ENCODE assay signal across 14 cellular contexts in the genomic region with DNA sequence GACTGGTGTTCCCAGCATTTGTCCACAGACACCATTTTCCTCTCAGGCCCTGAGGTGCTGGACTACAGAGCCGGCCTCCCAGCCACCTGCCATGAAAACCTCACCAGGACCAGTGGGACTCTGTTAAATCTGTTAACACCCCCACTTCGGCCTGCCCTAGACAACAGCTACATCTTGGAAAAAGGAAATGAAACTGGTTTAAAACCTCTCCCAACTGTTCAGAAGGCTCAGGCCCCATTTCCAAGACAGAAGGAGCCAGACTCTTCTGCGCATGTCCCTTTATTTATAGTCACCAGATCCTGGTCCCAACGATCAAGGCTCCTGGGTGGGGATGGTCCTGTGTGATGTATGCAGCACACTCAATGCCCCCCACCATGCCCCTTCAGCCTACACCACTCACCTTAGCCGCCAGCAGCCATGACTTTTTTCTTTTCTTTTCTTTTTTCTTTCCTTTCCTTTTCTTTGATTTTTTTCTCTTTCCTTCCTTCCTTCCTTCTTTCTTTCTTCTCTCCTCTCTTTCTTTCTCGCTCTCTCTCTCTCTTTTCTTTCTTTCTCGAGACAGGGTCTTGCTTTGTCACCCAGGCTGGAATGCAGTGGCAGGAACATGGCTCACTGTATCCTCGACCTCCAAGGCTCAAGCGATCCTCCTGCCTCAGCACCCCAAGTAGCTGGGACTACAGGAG. TPM values are rescaled to one million over a fixed set of nuclear protein-coding genes. Genes with fewer than 3 reads are reported as not detected.
DNase-seq lines count a peak whose midpoint lies in the region; ATAC-seq and TF ChIP-seq lines count a peak whose summit lies in the region.
"Had no signal": no experiment of that assay in that cellular context is flagged by ENCODE, and none has a peak within 500 bp of the region (broad histone marks: within the 10 kb centered on the region; RNA-seq: fewer than 3 reads in every experiment).

No MANE protein-coding gene starts in this region.

- H3K9me3 ChIP-seq in KOPT-K1 (ENCODE audit: insufficient read depth, low read length, poor library complexity, severe bottlenecking) (no peaks in the 10 kb centered on the region), T-helper 17 cell (ENCODE audit: control insufficient read depth, low read length, poor library complexity, severe bottlenecking) (no peaks in the 10 kb centered on the region)
- H3K9me3 ChIP-seq: testis had no signal

- DNase-seq in activated CD4-positive, alpha-beta T cell treated with anti-CD3 and anti-CD28 coated beads for 36 hours, result no peak
- DNase-seq in activated CD4-positive, alpha-beta T cell treated with anti-CD3 and anti-CD28 coated beads, Interleukin-2, amount 50 U/mL, for 48 hours, result no peak
- no peak for DNase-seq in T-helper 17 cell
- no peak for DNase-seq in mesothelial cell of epicardium (ENCODE audit: low spot score in 2 of 2, unreplicated experiment in 2 of 2)
- no peak for DNase-seq in AML-193 (lab: John Stamatoyannopoulos, UW)
- DNase-seq: dorsolateral prefrontal cortex, islet precursor cell, NCI-H1417, NCI-H526 treated with DMSO at 0.1 percent for 48 hours, testis had no signal

- no peaks in the 10 kb centered on the region for H3K9me3 Mint-ChIP-seq in activated CD4-positive, alpha-beta T cell treated with anti-CD3 and anti-CD28 coated beads for 36 hours (ENCODE audit: low read depth)
- no peaks in the 10 kb centered on the region for H3K9me3 Mint-ChIP-seq in mesothelial cell of epicardium
- H3K9me3 Mint-ChIP-seq: nephron had no signal

- no peak for TF ChIP-seq CTCF in mesothelial cell of epicardium (IDR thresholded peaks at IDR 0.05; ENCODE audit: unreplicated experiment)

- no peak overlapping the region for H3K4me3 Mint-ChIP-seq in activated CD4-positive, alpha-beta T cell treated with anti-CD3 and anti-CD28 coated beads for 36 hours
- H3K4me3 Mint-ChIP-seq in T-helper 17 cell (no peak overlapping the region), mesothelial cell of epicardium (no peak overlapping the region)
- H3K4me3 Mint-ChIP-seq: nephron had no signal

- no peaks in the 10 kb centered on the region for H3K27me3 Mint-ChIP-seq in activated CD4-positive, alpha-beta T cell treated with anti-CD3 and anti-CD28 coated beads for 36 hours
- H3K27me3 Mint-ChIP-seq in T-helper 17 cell, result no peaks in the 10 kb centered on the region
- no peaks in the 10 kb centered on the region for H3K27me3 Mint-ChIP-seq in mesothelial cell of epicardium (ENCODE audit: low read depth)

- intact Hi-C loops in activated CD4-positive, alpha-beta T cell treated with anti-CD3 and anti-CD28 coated beads for 36 hours (cut with DNase I, micrococcal nuclease), result loop anchor here in 1 of 2 experiments (1.0 kb wide), 1 partner anchor 26 kb away; no protein-coding TSS in a partner anchor

- H3K27ac Mint-ChIP-seq in activated CD4-positive, alpha-beta T cell treated with anti-CD3 and anti-CD28 coated beads for 36 hours, result peak overlapping the region; percentile 91
- H3K27ac Mint-ChIP-seq in T-helper 17 cell (peak overlapping the region; percentile 88), mesothelial cell of epicardium (peak overlapping the region; percentile 39)

- POLR2A ChIA-PET in activated CD4-positive, alpha-beta T cell treated with anti-CD3 and anti-CD28 coated beads for 36 hours (lab: Charles Lee), result no interaction called here

- H3K36me3 ChIP-seq in KOPT-K1 (ENCODE audit: insufficient read depth, low read length), result no peaks in the 10 kb centered on the region

- peak overlapping the region; percentile 98 for H3K27ac ChIP-seq in KOPT-K1 (ENCODE audit: low read depth, low read length, poor library complexity, severe bottlenecking)
- H3K27ac ChIP-seq: dorsolateral prefrontal cortex, testis had no signal

- no peak for ATAC-seq in activated CD4-positive, alpha-beta T cell treated with anti-CD3 and anti-CD28 coated beads for 36 hours
- ATAC-seq in T-helper 17 cell (no peak), HG02973 (IDR thresholded peaks at IDR 0.05; ENCODE audit: unreplicated experiment) (no peak), HG03469 (IDR thresholded peaks at IDR 0.05; ENCODE audit: unreplicated experiment) (no peak)

- peaks cover 23% of the 10 kb centered on the region for H3K4me1 Mint-ChIP-seq in activated CD4-positive, alpha-beta T cell treated with anti-CD3 and anti-CD28 coated beads for 36 hours
- peaks cover 18% of the 10 kb centered on the region for H3K4me1 Mint-ChIP-seq in T-helper 17 cell
- peaks cover 15% of the 10 kb centered on the region for H3K4me1 Mint-ChIP-seq in mesothelial cell of epicardium

- peaks cover 1% of the 10 kb centered on the region for H3K36me3 Mint-ChIP-seq in activated CD4-positive, alpha-beta T cell treated with anti-CD3 and anti-CD28 coated beads for 36 hours (ENCODE audit: low read depth)
- no peaks in the 10 kb centered on the region for H3K36me3 Mint-ChIP-seq in T-helper 17 cell (ENCODE audit: low read depth)
- H3K36me3 Mint-ChIP-seq in mesothelial cell of epicardium, result no peaks in the 10 kb centered on the region

- CTCF ChIA-PET in activated CD4-positive, alpha-beta T cell treated with anti-CD3 and anti-CD28 coated beads for 36 hours (lab: Charles Lee), result interaction anchor here (0.7 to 1.6 kb wide), 3 partner anchors 20 to 205 kb away, joined by 3 read pairs; no protein-coding TSS in a partner anchor

RNA-seq across cellular contexts. Expression of a gene that starts 25.5 kb away (rescaled TPM):
- total RNA-seq in activated CD4-positive, alpha-beta T cell treated with anti-CD3 and anti-CD28 coated beads for 36 hours, result 10 to 100 TPM; 25.4 to 29.1 TPM
- total RNA-seq in T-helper 17 cell (10 to 100 TPM; 41.1 to 42.5 TPM), mesothelial cell of epicardium (173 to 190 TPM (median 177 TPM) in 3 replicates)

Comparison
In these comparisons a context has a peak if more than half of its experiments do, and no peak if none do; other contexts are left out.
1. H3K27ac Mint-ChIP-seq: peak in every context shown above with its lines; median percentile 91 in activated CD4-positive, alpha-beta T cell treated with anti-CD3 and anti-CD28 coated beads for 36 hours; 88 in T-helper 17 cell; 39 in mesothelial cell of epicardium.